Comparison of ENCODE assay signal across 29 cellular contexts in the genomic region with DNA sequence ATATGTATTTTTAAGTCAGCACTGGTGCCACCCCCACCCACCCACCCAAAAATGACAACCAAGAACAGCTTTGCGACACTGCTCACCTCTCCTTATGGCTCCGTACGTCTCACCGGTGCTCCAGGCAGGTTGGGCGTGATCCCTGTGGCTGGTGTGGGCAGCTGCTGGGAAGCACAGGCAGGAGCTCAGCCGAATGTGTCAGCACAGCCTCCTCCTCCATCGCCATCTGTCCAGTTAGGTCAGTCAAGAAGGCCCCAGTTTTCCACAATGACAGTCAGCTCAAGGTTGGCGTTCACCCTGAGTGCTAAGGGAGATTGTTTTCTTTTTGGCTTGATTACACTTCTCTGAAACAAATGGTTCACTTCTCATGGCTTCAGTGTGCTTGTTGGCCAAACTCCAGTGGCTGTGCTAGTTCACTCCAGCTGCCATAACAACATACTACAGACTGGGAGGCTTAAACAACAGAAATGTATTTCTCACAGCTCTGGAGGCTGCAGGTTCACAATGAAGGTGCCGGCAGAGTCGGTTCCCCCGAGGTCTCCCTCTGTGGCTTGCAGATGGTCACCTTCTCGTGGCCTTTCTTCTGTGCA. TPM values are rescaled to one million over a fixed set of nuclear protein-coding genes. Genes with fewer than 3 reads are reported as not detected.
DNase-seq lines count a peak whose midpoint lies in the region; ATAC-seq and TF ChIP-seq lines count a peak whose summit lies in the region.
"Had no signal": no experiment of that assay in that cellular context is flagged by ENCODE, and none has a peak within 500 bp of the region (broad histone marks: within the 10 kb centered on the region; RNA-seq: fewer than 3 reads in every experiment).

No MANE protein-coding gene starts in this region.

- H3K9me3 Mint-ChIP-seq in osteocyte (ENCODE audit: unreplicated experiment): no peaks in the 10 kb centered on the region
- no peaks in the 10 kb centered on the region for H3K9me3 Mint-ChIP-seq in type B pancreatic cell

- peak overlapping the region; percentile 68 to 77 (median 76) for H3K27ac ChIP-seq in body of pancreas
- no peak overlapping the region for H3K27ac ChIP-seq in ascending aorta
- H3K27ac ChIP-seq: C4-2B, HL-60, PC-9, SJCRH30 had no signal

- H3K36me3 Mint-ChIP-seq in osteocyte (ENCODE audit: unreplicated experiment): no peaks in the 10 kb centered on the region
- no peaks in the 10 kb centered on the region for H3K36me3 Mint-ChIP-seq in type B pancreatic cell
- H3K36me3 Mint-ChIP-seq: CD8-positive, alpha-beta T cell; IgD-negative memory B cell had no signal

- TF ChIP-seq CTCF in body of pancreas (IDR thresholded peaks at IDR 0.05): no peak
- no peak for TF ChIP-seq CTCF in osteocyte (IDR thresholded peaks at IDR 0.05)
- TF ChIP-seq CTCF in type B pancreatic cell (conservative IDR thresholded peaks at IDR 0.05): no peak
- no peak for TF ChIP-seq CTCF in ascending aorta (IDR thresholded peaks at IDR 0.05)

- ATAC-seq in body of pancreas (peak; percentile 96), GM21526 (IDR thresholded peaks at IDR 0.05; ENCODE audit: low FRiP score, unreplicated experiment) (no peak)
- ATAC-seq: CD8-positive, alpha-beta T cell; HCT116; Right ventricle myocardium inferior; SK-N-SH treated with all-trans-retinoic acid at 6 μM for 48 hours had no signal

- 18 to 32% methylated on average over 7 to 12 of the region's 12 CpGs for WGBS in body of pancreas, 2 donors

- DNase-seq in NCI-H1694 treated with DMSO at 0.1 percent for 48 hours (lab: John Stamatoyannopoulos, UW) (peak; percentile 28), body of pancreas (peak; percentile 85 to 93 (median 92)), osteocyte (ENCODE audit: extremely low spot score, unreplicated experiment) (peak; percentile 65), type B pancreatic cell (ENCODE audit: extremely low spot score, unreplicated experiment) (peak; percentile 22), ascending aorta (ENCODE audit: low spot score in 2 of 2) (no peak)
- no peak for DNase-seq in activated CD4-positive, alpha-beta T cell treated with anti-CD3 and anti-CD28 coated beads for 1 hour
- DNase-seq: Caco-2; CD8-positive, alpha-beta T cell; DMS79 treated with DMSO at 0.1 percent for 48 hours; GF-D8; NCI-H1092 treated with DMSO at 0.1 percent for 48 hours; NCI-H1436; NCI-H2029; NCI-H226; NCI-H510A treated with DMSO at 0.1 percent for 48 hours; NCI-H82; NK-92 treated with Interleukin-12 subunit alpha and Interleukin-12 subunit beta, amount 100 ng/mL, for 24 hours; PC-9; SJCRH30 had no signal

- no peaks in the 10 kb centered on the region for H3K4me1 Mint-ChIP-seq in osteocyte (ENCODE audit: unreplicated experiment)
- H3K4me1 Mint-ChIP-seq in type B pancreatic cell (ENCODE audit: unreplicated experiment): no peaks in the 10 kb centered on the region
- H3K4me1 Mint-ChIP-seq: B cell had no signal

- H3K36me3 ChIP-seq in body of pancreas (replicated peaks in 1 of 2; ENCODE audit: insufficient read depth in 1 of 2, low read depth in 2 of 2) (no peaks in the 10 kb centered on the region), ascending aorta (no peaks in the 10 kb centered on the region)
- H3K36me3 ChIP-seq: SJCRH30 had no signal

- intact Hi-C loops in body of pancreas (cut with DNase I): no loop called here
- intact Hi-C loops in ascending aorta (cut with DNase I): no loop called here

- H3K4me3 ChIP-seq in body of pancreas: no peak overlapping the region
- no peak overlapping the region for H3K4me3 ChIP-seq in ascending aorta
- H3K4me3 ChIP-seq: PC-9, SJCRH30 had no signal

- H3K9me3 ChIP-seq in body of pancreas (no peaks in the 10 kb centered on the region), ascending aorta (no peaks in the 10 kb centered on the region)
- H3K9me3 ChIP-seq: Caco-2, SJCRH30 had no signal

- H3K27me3 Mint-ChIP-seq in osteocyte (ENCODE audit: unreplicated experiment) (no peaks in the 10 kb centered on the region), type B pancreatic cell (peaks cover 28% of the 10 kb centered on the region)

- H3K4me3 Mint-ChIP-seq in osteocyte (ENCODE audit: unreplicated experiment) (no peak overlapping the region), type B pancreatic cell (no peak overlapping the region)
- H3K4me3 Mint-ChIP-seq: B cell; CD8-positive, alpha-beta T cell; IgD-negative memory B cell had no signal

- peak in 2 of 3 donors; percentile 69 to 74 for TF ChIP-seq POLR2A in body of pancreas (IDR thresholded peaks at IDR 0.05)

- H3K27ac Mint-ChIP-seq in osteocyte (ENCODE audit: unreplicated experiment): no peak overlapping the region
- no peak overlapping the region for H3K27ac Mint-ChIP-seq in type B pancreatic cell
- H3K27ac Mint-ChIP-seq: B cell; CD8-positive, alpha-beta T cell; IgD-negative memory B cell had no signal

- peaks cover 26% of the 10 kb centered on the region for H3K4me1 ChIP-seq in body of pancreas
- no peaks in the 10 kb centered on the region for H3K4me1 ChIP-seq in ascending aorta
- H3K4me1 ChIP-seq: Caco-2, SJCRH30 had no signal

- H3K27me3 ChIP-seq in body of pancreas (no peaks in the 10 kb centered on the region), ascending aorta (no peaks in the 10 kb centered on the region)

RNA-seq across cellular contexts. Expression of a gene that starts 30.2 kb away (rescaled TPM):
- total RNA-seq in body of pancreas: under 1 TPM; 0.33 to 0.78 TPM
- not detected in 2 replicates for total RNA-seq in osteocyte
- total RNA-seq in type B pancreatic cell (ENCODE audit: low replicate concordance): 3.9 and 10.9 TPM in 2 replicates
- not detected for total RNA-seq in ascending aorta
- total RNA-seq: B cell; CD8-positive, alpha-beta T cell; H4; PC-9; Right ventricle myocardium inferior; RPMI7951; SJCRH30 had no signal

RNA-seq across cellular contexts. Expression of a gene that starts 51.2 kb away (rescaled TPM):
- total RNA-seq in body of pancreas: 10 to 100 TPM; 28.8 to 39.9 TPM
- 2.6 and 3.2 TPM in 2 replicates for total RNA-seq in osteocyte
- 15.7 and 31.4 TPM in 2 replicates for total RNA-seq in type B pancreatic cell (ENCODE audit: low replicate concordance)
- 9.6 TPM for total RNA-seq in ascending aorta

RNA-seq across cellular contexts. Expression of a gene that starts 56.7 kb away (rescaled TPM):
- total RNA-seq in body of pancreas (not detected), osteocyte (not detected in 2 replicates), type B pancreatic cell (ENCODE audit: low replicate concordance) (0.48 and 2.2 TPM in 2 replicates), ascending aorta (not detected)
- total RNA-seq: B cell; Caco-2; CD8-positive, alpha-beta T cell; H4; PC-9; Right ventricle myocardium inferior; RPMI7951; SJCRH30 had no signal

Comparison
In these comparisons a context has a peak if more than half of its experiments do, and no peak if none do; other contexts are left out.
1. DNase-seq: peak in NCI-H1694 treated with DMSO at 0.1 percent for 48 hours (single experiment), body of pancreas (4 of 4), osteocyte (single experiment) and type B pancreatic cell (single experiment); none in activated CD4-positive, alpha-beta T cell treated with anti-CD3 and anti-CD28 coated beads for 1 hour (single experiment) and ascending aorta (0 of 2).
2. H3K27ac ChIP-seq: peak in body of pancreas (4 of 4); none in ascending aorta (0 of 2).